In genomic region chr19:12794196-12794921, GRCh38 we compare ENCODE assay signal across 9 cellular contexts. TPM values are rescaled to one million over a fixed set of nuclear protein-coding genes. Genes with fewer than 3 reads are reported as not detected.
DNase-seq lines count a peak whose midpoint lies in the region; ATAC-seq and TF ChIP-seq lines count a peak whose summit lies in the region.
"Had no signal": no experiment of that assay in that cellular context is flagged by ENCODE, and none has a peak within 500 bp of the region (broad histone marks: within the 10 kb centered on the region; RNA-seq: fewer than 3 reads in every experiment).

No MANE protein-coding gene starts in this region.

- DNase-seq in BJ (ENCODE audit: low read depth) (no peak), LNCaP clone FGC (ENCODE audit: low read depth) (no peak), colonic mucosa (no peak), GM03348 (ENCODE audit: low spot score) (no peak)
- no peak for DNase-seq in natural killer cell treated with Interleukin-12 subunit alpha and Interleukin-12 subunit beta and Interleukin-15 and Interleukin-18, amount 100 ng/mL, for 72 hours (ENCODE audit: low spot score)

- H3K4me1 ChIP-seq in colonic mucosa, result peaks cover 14% of the 10 kb centered on the region

- no peaks in the 10 kb centered on the region for H3K27me3 Mint-ChIP-seq in natural killer cell treated with Interleukin-12 subunit alpha and Interleukin-12 subunit beta and Interleukin-15 and Interleukin-18, amount 100 ng/mL, for 72 hours

- no peaks in the 10 kb centered on the region for H3K36me3 Mint-ChIP-seq in natural killer cell treated with Interleukin-12 subunit alpha and Interleukin-12 subunit beta and Interleukin-15 and Interleukin-18, amount 100 ng/mL, for 72 hours

- H3K4me1 Mint-ChIP-seq in natural killer cell treated with Interleukin-12 subunit alpha and Interleukin-12 subunit beta and Interleukin-15 and Interleukin-18, amount 100 ng/mL, for 72 hours (ENCODE audit: low read depth in 2 of 2), result peaks cover 29 to 30% of the 10 kb centered on the region in 2 donors

- intact Hi-C loops in colonic mucosa (cut with DNase I), result no loop called here

- peak overlapping the region; percentile 100 for H3K27ac ChIP-seq in colonic mucosa

- H3K36me3 ChIP-seq in BJ (ENCODE audit: control insufficient read depth, insufficient read depth, low read length) (peaks cover 6% of the 10 kb centered on the region), colonic mucosa (no peaks in the 10 kb centered on the region)

- no peaks in the 10 kb centered on the region for H3K27me3 ChIP-seq in BJ (ENCODE audit: control insufficient read depth, insufficient read depth, low read length)
- no peaks in the 10 kb centered on the region for H3K27me3 ChIP-seq in colonic mucosa

- no peaks in the 10 kb centered on the region for H3K9me3 ChIP-seq in colonic mucosa

- peak overlapping the region; percentile 79 for H3K4me3 Mint-ChIP-seq in natural killer cell treated with Interleukin-12 subunit alpha and Interleukin-12 subunit beta and Interleukin-15 and Interleukin-18, amount 100 ng/mL, for 72 hours

- H3K27ac Mint-ChIP-seq in natural killer cell treated with Interleukin-12 subunit alpha and Interleukin-12 subunit beta and Interleukin-15 and Interleukin-18, amount 100 ng/mL, for 72 hours, result peak overlapping the region; percentile 87 to 90

- CTCF ChIA-PET in BJ (lab: Yijun Ruan, JAX), result interaction anchor here (0.6 to 17.9 kb wide), 5 partner anchors 12 to 85 kb away, joined by 3 to 874 read pairs (median 3); partner anchors contain the start of gene HOOK2

- H3K9ac ChIP-seq in colonic mucosa (ENCODE audit: low read depth in 2 of 2, low read length in 2 of 2), result peak overlapping the region; percentile 95 to 97

- no peak for ATAC-seq in natural killer cell treated with Interleukin-12 subunit alpha and Interleukin-12 subunit beta and Interleukin-15 and Interleukin-18, amount 100 ng/mL, for 72 hours
- ATAC-seq in GM21717 (IDR thresholded peaks at IDR 0.05; ENCODE audit: unreplicated experiment) (no peak), HG03460 (IDR thresholded peaks at IDR 0.05; ENCODE audit: unreplicated experiment) (no peak), HG03159 (IDR thresholded peaks at IDR 0.05; ENCODE audit: unreplicated experiment) (no peak)

- 0 out of 2 replicates have a peak, but pooled peaks have one; percentile 1 for TF ChIP-seq CTCF in BJ (IDR thresholded peaks at IDR 0.05; ENCODE audit: insufficient read depth, low read depth, low read length)
- TF ChIP-seq CTCF in LNCaP clone FGC (IDR thresholded peaks at IDR 0.05; ENCODE audit: control insufficient read depth, extremely low read depth, insufficient read depth), result no peak
- no peak for TF ChIP-seq CTCF in colonic mucosa (IDR thresholded peaks at IDR 0.05)

- H3K9me3 Mint-ChIP-seq in natural killer cell treated with Interleukin-12 subunit alpha and Interleukin-12 subunit beta and Interleukin-15 and Interleukin-18, amount 100 ng/mL, for 72 hours, result no peaks in the 10 kb centered on the region

- H3K4me3 ChIP-seq in BJ (ENCODE audit: low read depth, low read length) (peak overlapping the region; percentile 94), LNCaP clone FGC (ENCODE audit: low read depth, low read length) (peak overlapping the region; percentile 86), colonic mucosa (peak overlapping the region; percentile 90)

- POLR2A ChIA-PET in BJ (lab: Charles Lee), result interaction anchor here (0.6 to 3.6 kb wide), 3 partner anchors 16 to 1292 kb away, joined by 7 to 16 read pairs (median 16); no protein-coding TSS in a partner anchor

RNA-seq across cellular contexts. Expression of gene JUNB, which starts 3.1 kb away (rescaled TPM):
- 36.8 and 49.4 TPM in 2 replicates for polyA plus RNA-seq in BJ (2011; rRNA removed)
- 15.3 and 17.3 TPM in 2 replicates for polyA minus RNA-seq in BJ (2011; rRNA and poly(A)+ RNA removed)
- total RNA-seq in colonic mucosa, result 100 to 1,000 TPM; 113 to 173 TPM
- 100 to 1,000 TPM; 252 to 329 TPM for total RNA-seq in natural killer cell treated with Interleukin-12 subunit alpha and Interleukin-12 subunit beta and Interleukin-15 and Interleukin-18, amount 100 ng/mL, for 72 hours

RNA-seq across cellular contexts. Expression of gene PRDX2, which starts 7.2 kb away (rescaled TPM):
- polyA plus RNA-seq in BJ (2011; rRNA removed), result 165 and 267 TPM in 2 replicates
- 134 and 154 TPM in 2 replicates for polyA minus RNA-seq in BJ (2011; rRNA and poly(A)+ RNA removed)
- total RNA-seq in colonic mucosa, result 100 to 1,000 TPM; 347 to 417 TPM
- 100 to 1,000 TPM; 150 to 226 TPM for total RNA-seq in natural killer cell treated with Interleukin-12 subunit alpha and Interleukin-12 subunit beta and Interleukin-15 and Interleukin-18, amount 100 ng/mL, for 72 hours

RNA-seq across cellular contexts. Expression of gene THSD8, which starts 7.5 kb away (rescaled TPM):
- 0.75 and 2.6 TPM in 2 replicates for polyA plus RNA-seq in BJ (2011; rRNA removed)
- polyA minus RNA-seq in BJ (2011; rRNA and poly(A)+ RNA removed), result 4.6 and 5.3 TPM in 2 replicates
- 10 to 100 TPM in 1 of 2 donors, 1 to 10 TPM in 1; 6.5 to 18.5 TPM for total RNA-seq in colonic mucosa
- total RNA-seq in natural killer cell treated with Interleukin-12 subunit alpha and Interleukin-12 subunit beta and Interleukin-15 and Interleukin-18, amount 100 ng/mL, for 72 hours, result 10 to 100 TPM in 1 of 2 donors, 1 to 10 TPM in 1; 8.7 to 19.5 TPM
- total RNA-seq: HT1080 had no signal

RNA-seq across cellular contexts. Expression of gene RNASEH2A, which starts 12.0 kb away (rescaled TPM):
- 19.9 and 30.3 TPM in 2 replicates for polyA plus RNA-seq in BJ (2011; rRNA removed)
- polyA minus RNA-seq in BJ (2011; rRNA and poly(A)+ RNA removed), result 12.1 and 15.4 TPM in 2 replicates
- total RNA-seq in colonic mucosa, result 10 to 100 TPM in 1 of 2 donors, 1 to 10 TPM in 1; 8.8 to 44.8 TPM
- total RNA-seq in natural killer cell treated with Interleukin-12 subunit alpha and Interleukin-12 subunit beta and Interleukin-15 and Interleukin-18, amount 100 ng/mL, for 72 hours, result 10 to 100 TPM; 20.8 to 63.5 TPM

RNA-seq across cellular contexts. Expression of gene HOOK2, which starts 19.0 kb away (rescaled TPM):
- polyA plus RNA-seq in BJ (2011; rRNA removed), result 6.3 and 10.4 TPM in 2 replicates
- polyA minus RNA-seq in BJ (2011; rRNA and poly(A)+ RNA removed), result 7.0 and 8.1 TPM in 2 replicates
- 10 to 100 TPM; 54.8 to 72.0 TPM for total RNA-seq in colonic mucosa
- total RNA-seq in natural killer cell treated with Interleukin-12 subunit alpha and Interleukin-12 subunit beta and Interleukin-15 and Interleukin-18, amount 100 ng/mL, for 72 hours, result 10 to 100 TPM; 19.5 to 20.7 TPM
